21 cellular contexts compared by ENCODE assay signal in the genomic region with DNA sequence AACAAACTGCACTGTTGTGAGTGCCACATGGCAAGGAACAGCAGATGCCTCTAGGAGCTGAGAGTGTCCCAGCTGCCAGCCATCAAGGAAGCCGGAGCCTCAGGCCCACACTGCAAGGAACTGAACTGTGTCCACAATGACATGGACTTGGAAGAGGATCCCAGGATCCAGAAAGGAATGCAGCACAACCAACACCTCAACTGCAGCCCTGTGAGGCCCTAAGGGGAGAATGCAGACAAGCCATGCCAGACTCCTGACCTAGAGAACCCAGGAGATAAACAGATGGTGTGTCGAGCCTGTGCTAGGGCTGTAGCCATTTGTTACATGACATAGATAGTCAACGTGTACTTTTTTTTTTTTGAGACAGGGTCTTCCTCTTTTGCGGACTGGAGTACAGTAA.
DNase-seq lines count a peak whose midpoint lies in the region; ATAC-seq, FAIRE-seq and TF ChIP-seq lines count a peak whose summit lies in the region.
"Had no signal": no experiment of that assay in that cellular context is flagged by ENCODE, and none has a peak within 500 bp of the region (broad histone marks: within the 10 kb centered on the region; RNA-seq: fewer than 3 reads in every experiment).

No MANE protein-coding gene starts in this region.

- H3K9ac ChIP-seq in mammary epithelial cell (ENCODE audit: insufficient read depth, low read length) = no peak overlapping the region

- peak overlapping the region; percentile 77 for H3K4me2 ChIP-seq in mammary epithelial cell (ENCODE audit: insufficient read depth, low read depth, low read length)

- no peak for TF ChIP-seq POLR2A in GM12892 (IDR thresholded peaks at IDR 0.05; ENCODE audit: low read depth, low read length)

- H3K9me3 Mint-ChIP-seq in MCF 10A (ENCODE audit: unreplicated experiment) (peaks cover 47% of the 10 kb centered on the region), mesothelial cell of epicardium (peaks cover 23% of the 10 kb centered on the region)

- ATAC-seq in foreskin keratinocyte (no peak), upper lobe of right lung (peak; percentile 47)
- ATAC-seq: CD8-positive, alpha-beta T cell; HepG2 had no signal

- no peaks in the 10 kb centered on the region for H3K9me3 ChIP-seq in mammary epithelial cell (replicated peaks; ENCODE audit: insufficient read depth, low read length)
- no peaks in the 10 kb centered on the region for H3K9me3 ChIP-seq in upper lobe of right lung
- H3K9me3 ChIP-seq: HAP-1 had no signal

- intact Hi-C loops in mammary epithelial cell (cut with micrococcal nuclease) (loop anchor here (5.0 kb wide), 2 partner anchors 185 to 935 kb away; a partner anchor contains a TSS), MCF 10A (cut with micrococcal nuclease) (no loop called here), upper lobe of right lung (cut with DNase I) (no loop called here)

- TF ChIP-seq CTCF in mammary epithelial cell (conservative IDR thresholded peaks at IDR 0.05 in 1 of 2, IDR thresholded peaks at IDR 0.05 in 1 of 2; ENCODE audit: extremely low read depth in 1 of 2, insufficient read depth in 1 of 2, low read depth in 1 of 2, low read length in 2 of 2) (no peak), MCF 10A (IDR thresholded peaks at IDR 0.05; ENCODE audit: unreplicated experiment) (no peak), foreskin keratinocyte (conservative IDR thresholded peaks at IDR 0.05) (no peak), mesothelial cell of epicardium (IDR thresholded peaks at IDR 0.05; ENCODE audit: unreplicated experiment) (no peak), upper lobe of right lung (IDR thresholded peaks at IDR 0.05) (no peak)

- no peaks in the 10 kb centered on the region for H3K36me3 ChIP-seq in mammary epithelial cell (ENCODE audit: insufficient read depth, low read length)
- no peaks in the 10 kb centered on the region for H3K36me3 ChIP-seq in upper lobe of right lung
- H3K36me3 ChIP-seq: HAP-1 had no signal

- POLR2A ChIA-PET in MCF 10A (lab: Yijun Ruan, JAX) = no interaction called here

- H3K4me1 ChIP-seq in mammary epithelial cell (ENCODE audit: insufficient read depth, low read length) (peaks cover 29% of the 10 kb centered on the region), foreskin keratinocyte (peaks cover 19% of the 10 kb centered on the region), upper lobe of right lung (no peaks in the 10 kb centered on the region)
- H3K4me1 ChIP-seq: HAP-1 had no signal

- H3K36me3 Mint-ChIP-seq in MCF 10A (ENCODE audit: insufficient read depth, unreplicated experiment) (peaks cover 10% of the 10 kb centered on the region), mesothelial cell of epicardium (peaks cover 2% of the 10 kb centered on the region)
- H3K36me3 Mint-ChIP-seq: CD14-positive monocyte; CD8-positive, alpha-beta T cell had no signal

- no peaks in the 10 kb centered on the region for H3K4me1 Mint-ChIP-seq in MCF 10A (ENCODE audit: insufficient read depth, unreplicated experiment)
- H3K4me1 Mint-ChIP-seq in mesothelial cell of epicardium = peaks cover 26% of the 10 kb centered on the region
- H3K4me1 Mint-ChIP-seq: CD14-positive monocyte had no signal

- no peak overlapping the region for H3K4me3 Mint-ChIP-seq in MCF 10A (ENCODE audit: unreplicated experiment)
- H3K4me3 Mint-ChIP-seq in mesothelial cell of epicardium = no peak overlapping the region
- H3K4me3 Mint-ChIP-seq: CD14-positive monocyte; CD8-positive, alpha-beta T cell had no signal

- CTCF ChIA-PET in mammary epithelial cell (lab: Charles Lee; ENCODE audit: low non-redundant PET) (no interaction called here), MCF 10A (lab: Yijun Ruan, JAX) (interaction anchor here (1.2 kb wide), 1 partner anchor 9 kb away, joined by 3 read pairs; no protein-coding TSS in a partner anchor)

- BruUV-seq in mammary epithelial cell (replicated peaks; lab: Mats Ljungman, UMichigan) (no TSS peak), MCF 10A (replicated peaks; lab: Mats Ljungman, UMichigan) (no TSS peak)

- H2AFZ ChIP-seq in mammary epithelial cell (ENCODE audit: low read depth, low read length) = peak overlapping the region; percentile 86

- in situ Hi-C loops in mammary epithelial cell (cut with MboI; ENCODE audit: low sequenced_read_pairs in 2 of 2) = no loop called here

- H3K27me3 Mint-ChIP-seq in MCF 10A (ENCODE audit: insufficient read depth, unreplicated experiment) = no peaks in the 10 kb centered on the region
- no peaks in the 10 kb centered on the region for H3K27me3 Mint-ChIP-seq in mesothelial cell of epicardium (ENCODE audit: low read depth)

- WGBS in mammary epithelial cell (ENCODE audit: low coverage, missing lambda C conversion rate) = 0% methylated on average over 2 of the region's 4 CpGs

- DNase-seq in mammary epithelial cell = no peak
- no peak for DNase-seq in MCF 10A (ENCODE audit: unreplicated experiment)
- no peak for DNase-seq in foreskin keratinocyte
- no peak for DNase-seq in mesothelial cell of epicardium (ENCODE audit: low spot score in 2 of 2, unreplicated experiment in 2 of 2)
- no peak for DNase-seq in upper lobe of right lung
- DNase-seq in hypothalamus (lab: John Stamatoyannopoulos, UW) = no peak
- DNase-seq in GM12892 (ENCODE audit: insufficient read length) = no peak
- no peak for DNase-seq in GM03348 (ENCODE audit: low spot score)
- DNase-seq: CD8-positive, alpha-beta T cell; COR-L47; DMS153; DMS79 treated with DMSO at 0.1 percent for 48 hours; EL; GDM1 had no signal

- no peaks in the 10 kb centered on the region for H4K20me1 ChIP-seq in mammary epithelial cell (ENCODE audit: insufficient read depth, low read length)

- no peaks in the 10 kb centered on the region for H3K79me2 ChIP-seq in mammary epithelial cell (ENCODE audit: insufficient read depth, low read length)

- dilution Hi-C loops in mammary epithelial cell (cut with HindIII; ENCODE audit: low sequenced_read_pairs) = no loop called here

- H3K27ac ChIP-seq in mammary epithelial cell (ENCODE audit: insufficient read depth, low read depth, low read length) (peak overlapping the region; percentile 91), foreskin keratinocyte (peak overlapping the region; percentile 92), upper lobe of right lung (no peak overlapping the region)
- H3K27ac ChIP-seq: 22Rv1 had no signal

- H3K27ac Mint-ChIP-seq in MCF 10A (ENCODE audit: low read depth, unreplicated experiment) = no peak overlapping the region
- H3K27ac Mint-ChIP-seq in mesothelial cell of epicardium = peak overlapping the region; percentile 87
- H3K27ac Mint-ChIP-seq: CD14-positive monocyte; CD8-positive, alpha-beta T cell had no signal

- no peak for FAIRE-seq in GM12892 (lab: Jason Lieb, UNC)
- FAIRE-seq: D721Med, H1, HepG2, HTR-8/SVneo had no signal

- H3K4me3 ChIP-seq in mammary epithelial cell (replicated peaks in 1 of 3; ENCODE audit: insufficient read depth in 1 of 3, low read depth in 2 of 3, low read length in 3 of 3) (no peak overlapping the region), upper lobe of right lung (no peak overlapping the region)
- H3K4me3 ChIP-seq: HAP-1 had no signal

- H3K27me3 ChIP-seq in mammary epithelial cell (ENCODE audit: insufficient read depth, low read length) (no peaks in the 10 kb centered on the region), foreskin keratinocyte (no peaks in the 10 kb centered on the region), upper lobe of right lung (no peaks in the 10 kb centered on the region)
